29 cellular contexts compared by ENCODE assay signal in the genomic region with DNA sequence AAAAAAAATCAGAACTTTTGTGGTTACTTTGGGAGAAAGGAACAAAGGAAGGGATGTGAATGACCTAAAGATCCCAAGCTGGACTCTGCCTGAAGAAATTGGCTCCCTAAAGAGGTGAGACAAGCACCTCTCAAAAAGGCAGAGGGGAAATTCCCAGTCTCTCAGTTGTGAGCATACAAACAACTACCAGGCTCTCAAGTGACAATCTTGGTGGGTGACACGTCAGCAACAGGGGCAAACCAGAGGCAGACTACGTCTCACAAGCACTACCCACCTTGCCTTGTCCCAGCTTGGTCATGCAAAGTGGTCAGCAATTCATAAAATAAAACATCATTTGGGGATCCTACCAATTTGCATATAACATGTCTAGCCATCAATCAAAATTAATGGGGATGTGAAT. TPM values are rescaled to one million over a fixed set of nuclear protein-coding genes. Genes with fewer than 3 reads are reported as not detected.
DNase-seq lines count a peak whose midpoint lies in the region; ATAC-seq, FAIRE-seq and TF ChIP-seq lines count a peak whose summit lies in the region.
"Had no signal": no experiment of that assay in that cellular context is flagged by ENCODE, and none has a peak within 500 bp of the region (broad histone marks: within the 10 kb centered on the region; RNA-seq: fewer than 3 reads in every experiment).

No MANE protein-coding gene starts in this region.

- no peak overlapping the region for H3K4me3 Mint-ChIP-seq in activated CD8-positive, alpha-beta T cell treated with anti-CD3 and anti-CD28 coated beads for 36 hours
- H3K4me3 Mint-ChIP-seq: CD14-positive monocyte; CD4-positive, alpha-beta memory T cell; CD4-positive, CD25-positive, alpha-beta regulatory T cell; CD8-positive, alpha-beta memory T cell had no signal

- H3K27me3 ChIP-seq in GM12878 (replicated peaks in 1 of 2; ENCODE audit: control insufficient read depth in 2 of 2, insufficient read depth in 2 of 2, low read length in 1 of 2), result no peaks in the 10 kb centered on the region
- H3K27me3 ChIP-seq: BLaER1 had no signal

- no peaks in the 10 kb centered on the region for H3K36me3 Mint-ChIP-seq in activated CD8-positive, alpha-beta T cell treated with anti-CD3 and anti-CD28 coated beads for 36 hours (ENCODE audit: low read depth)
- H3K36me3 Mint-ChIP-seq: CD14-positive monocyte; CD4-positive, alpha-beta memory T cell; CD4-positive, CD25-positive, alpha-beta regulatory T cell; CD8-positive, alpha-beta memory T cell had no signal

- no peaks in the 10 kb centered on the region for H3K9me3 ChIP-seq in GM12878 (replicated peaks; ENCODE audit: control insufficient read depth, insufficient read depth, low read length)
- H3K9me3 ChIP-seq: BLaER1 had no signal

- in situ Hi-C loops in GM12878 (cut with MboI), result no loop called here

- intact Hi-C loops in GM12878 (cut with micrococcal nuclease; ENCODE audit: unreplicated experiment), result no loop called here
- intact Hi-C loops in activated CD8-positive, alpha-beta T cell treated with anti-CD3 and anti-CD28 coated beads for 36 hours (cut with micrococcal nuclease), result no loop called here

- CTCF ChIA-PET in GM12878 (lab: Yijun Ruan, JAX), result no interaction called here
- CTCF ChIA-PET in activated CD8-positive, alpha-beta T cell treated with anti-CD3 and anti-CD28 coated beads for 36 hours (lab: Charles Lee), result no interaction called here

- no peaks in the 10 kb centered on the region for H4K20me1 ChIP-seq in GM12878 (ENCODE audit: control insufficient read depth, insufficient read depth)
- H4K20me1 ChIP-seq: BLaER1 had no signal

- POLR2A ChIA-PET in GM12878 (lab: Charles Lee), result no interaction called here
- POLR2A ChIA-PET in activated CD8-positive, alpha-beta T cell treated with anti-CD3 and anti-CD28 coated beads for 36 hours (lab: Charles Lee), result no interaction called here

- H3K4me1 ChIP-seq in GM12878 (ENCODE audit: control insufficient read depth, insufficient read depth, low read length), result no peaks in the 10 kb centered on the region
- H3K4me1 ChIP-seq: BE2C, BLaER1 had no signal

- BruUV-seq in GM12878 (replicated peaks; lab: Mats Ljungman, UMichigan), result no TSS peak

- no peak overlapping the region for H3K9ac ChIP-seq in GM12878 (ENCODE audit: control insufficient read depth, insufficient read depth, low read length)
- H3K9ac ChIP-seq: BLaER1 had no signal

- no peak for FAIRE-seq in GM12878 (lab: Jason Lieb, UNC)
- FAIRE-seq: A204.1, GM12892, GM18507, GM19239 had no signal

- H3K36me3 ChIP-seq in GM12878 (ENCODE audit: control insufficient read depth in 2 of 2, insufficient read depth in 2 of 2, low read length in 1 of 2), result no peaks in the 10 kb centered on the region
- H3K36me3 ChIP-seq: BE2C, BLaER1 had no signal

- no peaks in the 10 kb centered on the region for H3K79me2 ChIP-seq in GM12878 (ENCODE audit: control insufficient read depth, insufficient read depth, low read length)

- H2AFZ ChIP-seq in GM12878 (ENCODE audit: control insufficient read depth, low read depth, low read length), result no peak overlapping the region

- H3K27me3 Mint-ChIP-seq in activated CD8-positive, alpha-beta T cell treated with anti-CD3 and anti-CD28 coated beads for 36 hours, result no peaks in the 10 kb centered on the region
- H3K27me3 Mint-ChIP-seq: CD4-positive, CD25-positive, alpha-beta regulatory T cell; CD8-positive, alpha-beta memory T cell had no signal

- SMC1A ChIA-PET in GM12878 (lab: Charles Lee; ENCODE audit: uncharacterized antibody, unreplicated experiment), result interaction anchor here (1.2 kb wide), 1 partner anchor 9 kb away, joined by 3 read pairs; no protein-coding TSS in a partner anchor

- H3K4me3 ChIP-seq in GM12865 (ENCODE audit: low read depth, low read length) (no peak overlapping the region), GM12878 (no peak overlapping the region)
- H3K4me3 ChIP-seq: BLaER1 had no signal

- ATAC-seq in GM18868 (IDR thresholded peaks at IDR 0.05; ENCODE audit: unreplicated experiment), result peak; percentile 61
- peak; percentile 85 for ATAC-seq in GM12878
- ATAC-seq in activated CD8-positive, alpha-beta T cell treated with anti-CD3 and anti-CD28 coated beads for 36 hours, result no peak
- no peak for ATAC-seq in HG03095 (IDR thresholded peaks at IDR 0.05; ENCODE audit: unreplicated experiment)

- no peaks in the 10 kb centered on the region for H3K9me3 Mint-ChIP-seq in activated CD8-positive, alpha-beta T cell treated with anti-CD3 and anti-CD28 coated beads for 36 hours

- 0% methylated on average over 2 of the region's 2 CpGs for WGBS in GM12878 (ENCODE audit: insufficient coverage, insufficient replicate concordance, low lambda C conversion rate, missing lambda C conversion rate)

- no peak overlapping the region for H3K27ac ChIP-seq in GM12878 (ENCODE audit: control insufficient read depth, insufficient read depth)
- H3K27ac ChIP-seq: BLaER1 had no signal

- no peak for TF ChIP-seq EP300 in GM12878 (IDR thresholded peaks at IDR 0.05; ENCODE audit: borderline replicate concordance in 1 of 2, control insufficient read depth in 1 of 2, low read depth in 2 of 2, low read length in 2 of 2)

- no peak overlapping the region for H3K27ac Mint-ChIP-seq in activated CD8-positive, alpha-beta T cell treated with anti-CD3 and anti-CD28 coated beads for 36 hours
- H3K27ac Mint-ChIP-seq: CD14-positive monocyte; CD4-positive, alpha-beta memory T cell; CD4-positive, CD25-positive, alpha-beta regulatory T cell; CD8-positive, alpha-beta memory T cell had no signal

- no peak for TF ChIP-seq RAD21 in GM12878 (IDR thresholded peaks at IDR 0.05; ENCODE audit: insufficient read depth, low read depth, low read length)

- no peaks in the 10 kb centered on the region for H3K4me1 Mint-ChIP-seq in activated CD8-positive, alpha-beta T cell treated with anti-CD3 and anti-CD28 coated beads for 36 hours (ENCODE audit: low read depth)
- H3K4me1 Mint-ChIP-seq: CD14-positive monocyte; CD4-positive, alpha-beta memory T cell; CD4-positive, CD25-positive, alpha-beta regulatory T cell; CD8-positive, alpha-beta memory T cell had no signal

- peak; percentile 21 for DNase-seq in GM12865 (ENCODE audit: low read depth)
- DNase-seq in GM12878 (ENCODE audit: low read depth, low spot score), result no peak
- DNase-seq in activated CD8-positive, alpha-beta T cell treated with anti-CD3 and anti-CD28 coated beads for 36 hours, result no peak
- DNase-seq: 8988T; ACHN; BE2C; C1 segment of cervical spinal cord; CD4-positive, alpha-beta memory T cell; CD4-positive, CD25-positive, alpha-beta regulatory T cell; CD8-positive, alpha-beta memory T cell; COR-L47; DMS 273 treated with DMSO at 0.1 percent for 48 hours; DMS153; DMS53; DMS79; DND-41; EL; GDM1 had no signal

- TF ChIP-seq POLR2A in GM12878 (IDR thresholded peaks at IDR 0.05; ENCODE audit: low read depth, low read length), result no peak

- TF ChIP-seq CTCF in GM12865 (IDR thresholded peaks at IDR 0.05; ENCODE audit: insufficient read depth, low read depth, low read length, missing control alignments), result no peak
- no peak for TF ChIP-seq CTCF in GM12878 (IDR thresholded peaks at IDR 0.05 in 2 of 3, conservative IDR thresholded peaks at IDR 0.05 in 1 of 3; ENCODE audit: control insufficient read depth in 2 of 3, extremely low read depth in 1 of 3, insufficient read depth in 1 of 3, low read depth in 3 of 3, low read length in 3 of 3)
- TF ChIP-seq CTCF in activated CD8-positive, alpha-beta T cell treated with anti-CD3 and anti-CD28 coated beads for 36 hours (IDR thresholded peaks at IDR 0.05), result no peak

- no peak overlapping the region for H3K4me2 ChIP-seq in GM12878 (ENCODE audit: control insufficient read depth, insufficient read depth)
- H3K4me2 ChIP-seq: BLaER1 had no signal

- RAD21 ChIA-PET in GM12878 (lab: Charles Lee; ENCODE audit: unreplicated experiment), result no interaction called here

TF ChIP-seq in GM12878, 131 proteins besides CTCF, POLR2A, EP300 and RAD21 (continues in another document):
- TF ChIP-seq MTA2 (IDR thresholded peaks at IDR 0.05; ENCODE audit: low read depth) (peak; percentile 35; the same call in 1 of the 2 replicates), TCF3 (IDR thresholded peaks at IDR 0.05; ENCODE audit: borderline replicate concordance, insufficient read depth, low read depth, low read length) (no peak), IKZF1 (conservative IDR thresholded peaks at IDR 0.05) (peak; percentile 41), RELB (IDR thresholded peaks at IDR 0.05; ENCODE audit: low read depth) (peak; percentile 42; the same call in 1 of the 2 replicates), PAX8 (IDR thresholded peaks at IDR 0.05) (no peak), ATF7 (IDR thresholded peaks at IDR 0.05; ENCODE audit: low read depth) (0 out of 2 replicates have a peak, but pooled peaks have one; percentile 17)

RNA-seq across cellular contexts. Expression of gene LRATD1, which starts 24.3 kb away (rescaled TPM):
- total RNA-seq in GM12878 (2013; cell fraction: nucleolus; rRNA removed), result not detected in 2 replicates
- total RNA-seq in GM12878 (2014; rRNA removed) (not detected in 2 replicates), GM12878 (2014; rRNA removed; fragmentation: Illumina TruSeq; extraction: Trizol) (not detected in 2 replicates), GM12878 (2021) (0.05 TPM in 1 of 2 replicates, not detected in the other)
- not detected for polyA plus RNA-seq in GM12878 (2011; ENCODE audit: low read depth)
- polyA plus RNA-seq in GM12878 (2011; rRNA removed) (not detected in 2 replicates), GM12878 (2014; fragmentation: Illumina TruSeq; extraction: Trizol) (not detected in 2 replicates), GM12878 (2014; fragmentation: Nextera tagmentation; extraction: Ambion mirVana) (under 1 TPM in 1 of 2 experiments, not detected in 1; 0.02 TPM), GM12878 (2014; rRNA removed) (0.04 TPM in 1 of 2 replicates, not detected in the other), GM12878 (2016; fragmentation: Nextera tagmentation; extraction: Ambion mirVana) (not detected)
- polyA plus RNA-seq in GM12878 (2011; cell fraction: cytosol; rRNA removed), result not detected in 2 replicates
- polyA plus RNA-seq in GM12878 (2011; cell fraction: nucleus; rRNA removed), result not detected in 2 replicates
- not detected in 2 replicates for polyA plus RNA-seq in GM12878 (2012)
- polyA minus RNA-seq in GM12878 (2011; rRNA and poly(A)+ RNA removed), result not detected in 2 replicates
- not detected in 2 replicates for polyA minus RNA-seq in GM12878 (2011; cell fraction: cytosol; rRNA and poly(A)+ RNA removed)
- not detected in 2 replicates for polyA minus RNA-seq in GM12878 (2011; cell fraction: nucleus; rRNA and poly(A)+ RNA removed)
- total RNA-seq in activated CD8-positive, alpha-beta T cell treated with anti-CD3 and anti-CD28 coated beads for 36 hours, result not detected
- total RNA-seq: A673; CD4-positive, alpha-beta memory T cell; CD4-positive, CD25-positive, alpha-beta regulatory T cell; CD8-positive, alpha-beta memory T cell; Daoy; G401 had no signal
- polyA plus RNA-seq: CD14-positive monocyte; CD4-positive, alpha-beta memory T cell; CD4-positive, CD25-positive, alpha-beta regulatory T cell; CD8-positive, alpha-beta memory T cell had no signal

Comparison
In these comparisons a context has a peak if more than half of its experiments do, and no peak if none do; other contexts are left out.
1. ATAC-seq: peak in GM18868 (single experiment) and GM12878 (single experiment); none in activated CD8-positive, alpha-beta T cell treated with anti-CD3 and anti-CD28 coated beads for 36 hours (single experiment) and HG03095 (single experiment).